In the genomic region with DNA sequence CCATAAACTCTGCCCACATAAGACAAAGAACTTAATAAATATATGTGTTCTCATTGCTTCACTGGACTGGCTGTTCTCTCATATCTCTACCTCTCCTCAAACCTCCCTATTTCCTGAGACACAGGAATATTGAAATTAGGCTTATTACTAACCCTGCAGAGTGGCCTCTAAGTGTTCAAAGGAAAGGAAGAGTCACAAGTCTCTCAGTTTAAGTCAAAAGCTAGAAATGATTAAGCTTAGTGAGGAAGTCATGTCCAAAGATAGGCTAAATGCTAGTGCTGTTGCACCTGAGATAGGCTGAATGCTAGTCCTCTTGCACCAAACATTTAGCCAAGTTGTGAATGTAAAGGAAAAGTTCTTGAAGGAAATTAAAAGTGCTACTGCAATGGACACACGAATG, we compare ENCODE assay signal across 21 cellular contexts. TPM values are rescaled to one million over a fixed set of nuclear protein-coding genes. Genes with fewer than 3 reads are reported as not detected.
DNase-seq lines count a peak whose midpoint lies in the region; ATAC-seq and TF ChIP-seq lines count a peak whose summit lies in the region.
"Had no signal": no experiment of that assay in that cellular context is flagged by ENCODE, and none has a peak within 500 bp of the region (broad histone marks: within the 10 kb centered on the region; RNA-seq: fewer than 3 reads in every experiment).

No MANE protein-coding gene starts in this region.

- DNase-seq in progenitor cell of endocrine pancreas (ENCODE audit: low spot score, unreplicated experiment) (no peak), glomerular visceral epithelial cell (ENCODE audit: extremely low spot score) (no peak)
- DNase-seq: activated CD8-positive, alpha-beta memory T cell treated with anti-CD3 and anti-CD28 coated beads, Interleukin-2, amount 50 U/mL, for 4 hours; activated effector memory CD4-positive, alpha-beta T cell treated with anti-CD3 and anti-CD28 coated beads, Interleukin-2, amount 50 U/mL, for 16 hours; CD4-positive, CD25-positive, alpha-beta regulatory T cell; NCI-H1048; NCI-H187 treated with DMSO at 0.1 percent for 48 hours; NCI-H526; NK-92 treated with Interleukin-12 subunit alpha and Interleukin-12 subunit beta, amount 100 ng/mL, for 24 hours; Peyer's patch; SIG-M5; sigmoid colon; stimulated activated CD4-positive, alpha-beta T cell treated with anti-CD3 and anti-CD28 coated beads, Interleukin-4, amount 100 ng/mL, for 24 hours had no signal

- H3K4me3 Mint-ChIP-seq in progenitor cell of endocrine pancreas (ENCODE audit: low read depth) = no peak overlapping the region
- H3K4me3 Mint-ChIP-seq: brain; CD4-positive, CD25-positive, alpha-beta regulatory T cell; IgD-negative memory B cell; stimulated activated effector memory CD8-positive, alpha-beta T cell treated with anti-CD3 and anti-CD28 coated beads, Interleukin-12 subunit alpha, Interleukin-12 subunit beta, amount 100 ng/mL, for 72 hours had no signal

- H3K27ac Mint-ChIP-seq in progenitor cell of endocrine pancreas = peak overlapping the region; percentile 79
- H3K27ac Mint-ChIP-seq: brain; CD4-positive, CD25-positive, alpha-beta regulatory T cell; IgD-negative memory B cell; stimulated activated effector memory CD8-positive, alpha-beta T cell treated with anti-CD3 and anti-CD28 coated beads, Interleukin-12 subunit alpha, Interleukin-12 subunit beta, amount 100 ng/mL, for 72 hours had no signal

- no peak for TF ChIP-seq CTCF in progenitor cell of endocrine pancreas (IDR thresholded peaks at IDR 0.05; ENCODE audit: unreplicated experiment)

- ATAC-seq in GM18858 (IDR thresholded peaks at IDR 0.05; ENCODE audit: unreplicated experiment) (peak; percentile 63), GM18909 (IDR thresholded peaks at IDR 0.05; ENCODE audit: poor library complexity, unreplicated experiment) (peak; percentile 77), HG03354 (IDR thresholded peaks at IDR 0.05; ENCODE audit: poor library complexity, severe bottlenecking, unreplicated experiment) (peak; percentile 66), HG02571 (IDR thresholded peaks at IDR 0.05; ENCODE audit: unreplicated experiment) (no peak), HG02884 (IDR thresholded peaks at IDR 0.05; ENCODE audit: unreplicated experiment) (no peak)
- ATAC-seq: stimulated activated effector memory CD8-positive, alpha-beta T cell treated with anti-CD3 and anti-CD28 coated beads, Interleukin-12 subunit alpha, Interleukin-12 subunit beta, amount 100 ng/mL, for 72 hours had no signal

- H3K36me3 Mint-ChIP-seq in progenitor cell of endocrine pancreas (ENCODE audit: insufficient read depth) = peaks cover 5% of the 10 kb centered on the region
- H3K36me3 Mint-ChIP-seq: CD4-positive, CD25-positive, alpha-beta regulatory T cell; IgD-negative memory B cell; stimulated activated effector memory CD8-positive, alpha-beta T cell treated with anti-CD3 and anti-CD28 coated beads, Interleukin-12 subunit alpha, Interleukin-12 subunit beta, amount 100 ng/mL, for 72 hours had no signal

- H3K4me1 Mint-ChIP-seq in progenitor cell of endocrine pancreas (ENCODE audit: low read depth) = peaks cover 29% of the 10 kb centered on the region
- H3K4me1 Mint-ChIP-seq: IgD-negative memory B cell; stimulated activated effector memory CD8-positive, alpha-beta T cell treated with anti-CD3 and anti-CD28 coated beads, Interleukin-12 subunit alpha, Interleukin-12 subunit beta, amount 100 ng/mL, for 72 hours had no signal

- no peaks in the 10 kb centered on the region for H3K27me3 Mint-ChIP-seq in progenitor cell of endocrine pancreas
- H3K27me3 Mint-ChIP-seq: CD4-positive, CD25-positive, alpha-beta regulatory T cell; IgD-negative memory B cell had no signal

- no peaks in the 10 kb centered on the region for H3K9me3 Mint-ChIP-seq in progenitor cell of endocrine pancreas (ENCODE audit: low read depth)

RNA-seq across cellular contexts. Expression of a gene that starts 41.1 kb away (rescaled TPM):
- total RNA-seq in progenitor cell of endocrine pancreas = 49.7 and 50.8 TPM in 2 replicates

Comparison
In these comparisons a context has a peak if more than half of its experiments do, and no peak if none do; other contexts are left out.
1. ATAC-seq: peak in GM18858 (single experiment), GM18909 (single experiment) and HG03354 (single experiment); none in HG02571 (single experiment) and HG02884 (single experiment).